In genomic region chr16:318628-319027, GRCh38 we compare ENCODE assay signal across 15 cellular contexts. TPM values are rescaled to one million over a fixed set of nuclear protein-coding genes. Genes with fewer than 3 reads are reported as not detected.
DNase-seq lines count a peak whose midpoint lies in the region; ATAC-seq and TF ChIP-seq lines count a peak whose summit lies in the region.
"Had no signal": no experiment of that assay in that cellular context is flagged by ENCODE, and none has a peak within 500 bp of the region (broad histone marks: within the 10 kb centered on the region; RNA-seq: fewer than 3 reads in every experiment).

No MANE protein-coding gene starts in this region.

- TF ChIP-seq CTCF in HFF-Myc (IDR thresholded peaks at IDR 0.05; ENCODE audit: low read depth, low read length, missing control alignments), result peak; percentile 24

- no peak overlapping the region for H3K4me3 ChIP-seq in HFF-Myc (replicated peaks; ENCODE audit: low read depth, low read length)
- H3K4me3 ChIP-seq: colonic mucosa, lower lobe of right lung, psoas muscle had no signal

- ATAC-seq in SK-N-SH treated with all-trans-retinoic acid at 6 μM for 48 hours, result peak; percentile 39; the same call in 2 of the 3 replicates
- ATAC-seq: lower lobe of right lung had no signal

- DNase-seq in Caki2 (ENCODE audit: low read depth) (peak; percentile 19), HFF-Myc (ENCODE audit: extremely low read depth, low read depth) (no peak), islet precursor cell (peak; percentile 86), superior temporal gyrus (ENCODE audit: extremely low spot score) (no peak), 8988T (no peak), NCI-H524 treated with DMSO at 0.1 percent for 48 hours (lab: John Stamatoyannopoulos, UW) (no peak), NCI-H1092 treated with DMSO at 0.1 percent for 48 hours (lab: John Stamatoyannopoulos, UW) (no peak)
- DNase-seq: activated CD4-positive, alpha-beta T cell treated with anti-CD3 and anti-CD28 coated beads for 4 hours; activated effector memory CD4-positive, alpha-beta T cell treated with anti-CD3 and anti-CD28 coated beads, Interleukin-2, amount 50 U/mL, for 16 hours; colonic mucosa; foreskin fibroblast; lower lobe of right lung; NCI-H345; psoas muscle had no signal

- in situ Hi-C loops in Caki2 (cut with HindIII; ENCODE audit: low pct_unique_long_range_greater_than_20kb, low sequenced_read_pairs), result no loop called here

TF ChIP-seq in SK-N-SH treated with all-trans-retinoic acid at 6 μM for 48 hours, 23 proteins besides CTCF, POLR2A, EP300 and RAD21:
- TF ChIP-seq ZC3H10 (CRISPR knock-in tag; IDR thresholded peaks at IDR 0.05) (no peak), ZFP30 (CRISPR knock-in tag; IDR thresholded peaks at IDR 0.05) (no peak), ARNTL (CRISPR knock-in tag; IDR thresholded peaks at IDR 0.05; ENCODE audit: borderline replicate concordance, low read depth) (no peak), TOX (CRISPR knock-in tag; IDR thresholded peaks at IDR 0.05; ENCODE audit: borderline replicate concordance) (no peak), ZFP3 (CRISPR knock-in tag; IDR thresholded peaks at IDR 0.05) (no peak), TCF4 (CRISPR knock-in tag; IDR thresholded peaks at IDR 0.05; ENCODE audit: borderline replicate concordance) (no peak), SNAI2 (CRISPR knock-in tag; IDR thresholded peaks at IDR 0.05) (no peak), ZNF565 (CRISPR knock-in tag; conservative IDR thresholded peaks at IDR 0.05; ENCODE audit: low read depth) (no peak), PPARA (CRISPR knock-in tag; IDR thresholded peaks at IDR 0.05; ENCODE audit: borderline replicate concordance) (no peak), OSR1 (CRISPR knock-in tag; IDR thresholded peaks at IDR 0.05) (no peak), ZNF8 (CRISPR knock-in tag; IDR thresholded peaks at IDR 0.05) (no peak), CSDC2 (CRISPR knock-in tag; IDR thresholded peaks at IDR 0.05) (no peak), ZNF70 (CRISPR knock-in tag; IDR thresholded peaks at IDR 0.05) (no peak), ISL1 (CRISPR knock-in tag; IDR thresholded peaks at IDR 0.05) (no peak)
- TF ChIP-seq, protein P1, sequence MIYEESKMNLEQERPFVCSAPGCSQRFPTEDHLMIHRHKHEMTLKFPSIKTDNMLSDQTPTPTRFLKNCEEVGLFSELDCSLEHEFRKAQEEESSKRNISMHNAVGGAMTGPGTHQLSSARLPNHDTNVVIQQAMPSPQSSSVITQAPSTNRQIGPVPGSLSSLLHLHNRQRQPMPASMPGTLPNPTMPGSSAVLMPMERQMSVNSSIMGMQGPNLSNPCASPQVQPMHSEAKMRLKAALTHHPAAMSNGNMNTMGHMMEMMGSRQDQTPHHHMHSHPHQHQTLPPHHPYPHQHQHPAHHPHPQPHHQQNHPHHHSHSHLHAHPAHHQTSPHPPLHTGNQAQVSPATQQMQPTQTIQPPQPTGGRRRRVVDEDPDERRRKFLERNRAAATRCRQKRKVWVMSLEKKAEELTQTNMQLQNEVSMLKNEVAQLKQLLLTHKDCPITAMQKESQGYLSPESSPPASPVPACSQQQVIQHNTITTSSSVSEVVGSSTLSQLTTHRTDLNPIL (CRISPR knock-in tag; IDR thresholded peaks at IDR 0.05; ENCODE audit: low read depth), result no peak
- TF ChIP-seq, protein P2, sequence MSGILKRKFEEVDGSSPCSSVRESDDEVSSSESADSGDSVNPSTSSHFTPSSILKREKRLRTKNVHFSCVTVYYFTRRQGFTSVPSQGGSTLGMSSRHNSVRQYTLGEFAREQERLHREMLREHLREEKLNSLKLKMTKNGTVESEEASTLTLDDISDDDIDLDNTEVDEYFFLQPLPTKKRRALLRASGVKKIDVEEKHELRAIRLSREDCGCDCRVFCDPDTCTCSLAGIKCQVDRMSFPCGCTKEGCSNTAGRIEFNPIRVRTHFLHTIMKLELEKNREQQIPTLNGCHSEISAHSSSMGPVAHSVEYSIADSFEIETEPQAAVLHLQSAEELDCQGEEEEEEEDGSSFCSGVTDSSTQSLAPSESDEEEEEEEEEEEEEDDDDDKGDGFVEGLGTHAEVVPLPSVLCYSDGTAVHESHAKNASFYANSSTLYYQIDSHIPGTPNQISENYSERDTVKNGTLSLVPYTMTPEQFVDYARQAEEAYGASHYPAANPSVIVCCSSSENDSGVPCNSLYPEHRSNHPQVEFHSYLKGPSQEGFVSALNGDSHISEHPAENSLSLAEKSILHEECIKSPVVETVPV (CRISPR knock-in tag; IDR thresholded peaks at IDR 0.05), result no peak
- TF ChIP-seq, protein P3, sequence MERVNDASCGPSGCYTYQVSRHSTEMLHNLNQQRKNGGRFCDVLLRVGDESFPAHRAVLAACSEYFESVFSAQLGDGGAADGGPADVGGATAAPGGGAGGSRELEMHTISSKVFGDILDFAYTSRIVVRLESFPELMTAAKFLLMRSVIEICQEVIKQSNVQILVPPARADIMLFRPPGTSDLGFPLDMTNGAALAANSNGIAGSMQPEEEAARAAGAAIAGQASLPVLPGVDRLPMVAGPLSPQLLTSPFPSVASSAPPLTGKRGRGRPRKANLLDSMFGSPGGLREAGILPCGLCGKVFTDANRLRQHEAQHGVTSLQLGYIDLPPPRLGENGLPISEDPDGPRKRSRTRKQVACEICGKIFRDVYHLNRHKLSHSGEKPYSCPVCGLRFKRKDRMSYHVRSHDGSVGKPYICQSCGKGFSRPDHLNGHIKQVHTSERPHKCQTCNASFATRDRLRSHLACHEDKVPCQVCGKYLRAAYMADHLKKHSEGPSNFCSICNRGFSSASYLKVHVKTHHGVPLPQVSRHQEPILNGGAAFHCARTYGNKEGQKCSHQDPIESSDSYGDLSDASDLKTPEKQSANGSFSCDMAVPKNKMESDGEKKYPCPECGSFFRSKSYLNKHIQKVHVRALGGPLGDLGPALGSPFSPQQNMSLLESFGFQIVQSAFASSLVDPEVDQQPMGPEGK (CRISPR knock-in tag; IDR thresholded peaks at IDR 0.05; ENCODE audit: borderline replicate concordance), result no peak
- TF ChIP-seq, protein P4, sequence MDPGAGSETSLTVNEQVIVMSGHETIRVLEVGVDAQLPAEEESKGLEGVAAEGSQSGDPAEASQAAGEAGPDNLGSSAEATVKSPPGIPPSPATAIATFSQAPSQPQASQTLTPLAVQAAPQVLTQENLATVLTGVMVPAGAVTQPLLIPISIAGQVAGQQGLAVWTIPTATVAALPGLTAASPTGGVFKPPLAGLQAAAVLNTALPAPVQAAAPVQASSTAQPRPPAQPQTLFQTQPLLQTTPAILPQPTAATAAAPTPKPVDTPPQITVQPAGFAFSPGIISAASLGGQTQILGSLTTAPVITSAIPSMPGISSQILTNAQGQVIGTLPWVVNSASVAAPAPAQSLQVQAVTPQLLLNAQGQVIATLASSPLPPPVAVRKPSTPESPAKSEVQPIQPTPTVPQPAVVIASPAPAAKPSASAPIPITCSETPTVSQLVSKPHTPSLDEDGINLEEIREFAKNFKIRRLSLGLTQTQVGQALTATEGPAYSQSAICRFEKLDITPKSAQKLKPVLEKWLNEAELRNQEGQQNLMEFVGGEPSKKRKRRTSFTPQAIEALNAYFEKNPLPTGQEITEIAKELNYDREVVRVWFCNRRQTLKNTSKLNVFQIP (CRISPR knock-in tag; IDR thresholded peaks at IDR 0.05; ENCODE audit: borderline replicate concordance, low read depth), result no peak
TF ChIP-seq in SK-N-SH treated with all-trans-retinoic acid at 6 μM for 48 hours: peak in this region for 0.

RNA-seq across cellular contexts. Expression of gene AXIN1, which starts 33.9 kb away (rescaled TPM):
- 82.2 and 84.5 TPM in 2 replicates for total RNA-seq in Caki2 (2014; rRNA removed; shearing (Covaris generic); ENCODE audit: low replicate concordance)

RNA-seq across cellular contexts. Expression of gene PDIA2, which starts 35.7 kb away (rescaled TPM):
- total RNA-seq in Caki2 (2014; rRNA removed; shearing (Covaris generic); ENCODE audit: low replicate concordance), result 0.74 TPM in 1 of 2 replicates, not detected in the other
- total RNA-seq: lower lobe of right lung had no signal

RNA-seq across cellular contexts. Expression of gene ARHGDIG, which starts 38.2 kb away (rescaled TPM):
- not detected in 2 replicates for total RNA-seq in Caki2 (2014; rRNA removed; shearing (Covaris generic); ENCODE audit: low replicate concordance)
- total RNA-seq: lower lobe of right lung had no signal

RNA-seq across cellular contexts. Expression of gene RGS11, which starts 42.9 kb away (rescaled TPM):
- total RNA-seq in Caki2 (2014; rRNA removed; shearing (Covaris generic); ENCODE audit: low replicate concordance), result 1.1 and 3.6 TPM in 2 replicates

RNA-seq across cellular contexts. Expression of gene MRPL28, which starts 51.7 kb away (rescaled TPM):
- total RNA-seq in Caki2 (2014; rRNA removed; shearing (Covaris generic); ENCODE audit: low replicate concordance), result 320 and 357 TPM in 2 replicates

Comparison
In these comparisons a context has a peak if more than half of its experiments do, and no peak if none do; other contexts are left out.
1. DNase-seq: peak in Caki2 (single experiment) and islet precursor cell (single experiment); none in HFF-Myc (single experiment), superior temporal gyrus (single experiment), 8988T (single experiment), NCI-H524 treated with DMSO at 0.1 percent for 48 hours (single experiment) and NCI-H1092 treated with DMSO at 0.1 percent for 48 hours (single experiment).